In the genomic region with DNA sequence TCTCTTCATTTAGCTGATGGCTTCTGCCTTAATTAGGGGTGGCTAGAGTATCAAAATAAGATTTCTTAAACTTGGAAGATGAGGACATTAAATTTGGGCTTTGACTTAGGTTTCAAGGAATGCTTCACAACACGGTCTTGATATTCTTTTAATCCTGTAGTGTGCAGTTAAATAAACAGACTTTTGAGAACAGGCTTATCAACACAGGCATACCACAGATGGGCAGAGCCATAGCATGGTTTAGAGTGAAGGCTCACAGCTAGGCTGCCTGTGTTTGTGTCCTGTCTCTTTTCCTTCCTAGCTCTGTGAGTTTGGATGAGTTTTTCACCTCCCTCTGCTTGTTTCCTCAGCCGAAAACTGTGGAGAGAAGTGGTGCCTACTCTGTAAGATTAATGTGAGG, we compare ENCODE assay signal across 1 cellular context.
TF ChIP-seq lines count a peak whose summit lies in the region.

No MANE protein-coding gene starts in this region.

TF ChIP-seq in HEK293, 187 proteins besides CTCF, POLR2A, EP300 and RAD21 (continued from another document):
- TF ChIP-seq, protein P1, sequence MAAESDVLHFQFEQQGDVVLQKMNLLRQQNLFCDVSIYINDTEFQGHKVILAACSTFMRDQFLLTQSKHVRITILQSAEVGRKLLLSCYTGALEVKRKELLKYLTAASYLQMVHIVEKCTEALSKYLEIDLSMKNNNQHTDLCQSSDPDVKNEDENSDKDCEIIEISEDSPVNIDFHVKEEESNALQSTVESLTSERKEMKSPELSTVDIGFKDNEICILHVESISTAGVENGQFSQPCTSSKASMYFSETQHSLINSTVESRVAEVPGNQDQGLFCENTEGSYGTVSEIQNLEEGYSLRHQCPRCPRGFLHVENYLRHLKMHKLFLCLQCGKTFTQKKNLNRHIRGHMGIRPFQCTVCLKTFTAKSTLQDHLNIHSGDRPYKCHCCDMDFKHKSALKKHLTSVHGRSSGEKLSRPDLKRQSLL (tag by site-specific recombination; IDR thresholded peaks at IDR 0.05), result no peak
- peak; percentile 72; the same call in 1 of the 2 replicates for TF ChIP-seq ZSCAN30 (tag by site-specific recombination; IDR thresholded peaks at IDR 0.05)
- TF ChIP-seq KLF1 (tag by site-specific recombination; IDR thresholded peaks at IDR 0.05), result 0 out of 2 replicates have a peak, but pooled peaks have one; percentile 23
TF ChIP-seq in HEK293: peak in this region for 3.
